In genomic region chr6:1502041-1502440, GRCh38 we compare ENCODE assay signal across 31 cellular contexts.
DNase-seq lines count a peak whose midpoint lies in the region; ATAC-seq and TF ChIP-seq lines count a peak whose summit lies in the region.
"Had no signal": no experiment of that assay in that cellular context is flagged by ENCODE, and none has a peak within 500 bp of the region (broad histone marks: within the 10 kb centered on the region; RNA-seq: fewer than 3 reads in every experiment).

No MANE protein-coding gene starts in this region.

- H3K27me3 ChIP-seq in MM.1S (replicated peaks; ENCODE audit: insufficient read depth, low read length): no peaks in the 10 kb centered on the region
- H3K27me3 ChIP-seq: cardiac muscle cell, pancreas, upper lobe of right lung had no signal

- H3K4me2 ChIP-seq in MM.1S (ENCODE audit: low read depth, low read length): no peak overlapping the region

- H3K9me2 ChIP-seq in MM.1S (replicated peaks; ENCODE audit: insufficient read depth, low read length): no peaks in the 10 kb centered on the region

- H3F3A ChIP-seq in MM.1S (ENCODE audit: insufficient read depth, low read length): no peaks in the 10 kb centered on the region

- no peaks in the 10 kb centered on the region for H4K20me1 ChIP-seq in MM.1S (ENCODE audit: insufficient read depth, low read length)

- no peak overlapping the region for H3K9ac ChIP-seq in MM.1S (ENCODE audit: low read length)

- TF ChIP-seq CTCF in foreskin fibroblast (IDR thresholded peaks at IDR 0.05; ENCODE audit: low read depth, low read length) (no peak), coronary artery (IDR thresholded peaks at IDR 0.05) (no peak), MM.1S (IDR thresholded peaks at IDR 0.05; ENCODE audit: low read length) (no peak)

- no peak overlapping the region for H2AFZ ChIP-seq in MM.1S (ENCODE audit: low read length)

- DNase-seq in G401 (ENCODE audit: low spot score): peak; percentile 41
- DNase-seq in NCI-H82 treated with DMSO at 0.1 percent for 48 hours (lab: John Stamatoyannopoulos, UW; ENCODE audit: unreplicated experiment): peak; percentile 72
- DNase-seq in foreskin fibroblast: peak; percentile 62 to 74
- no peak for DNase-seq in coronary artery (ENCODE audit: low spot score)
- DNase-seq in MM.1S: no peak
- DNase-seq: activated CD8-positive, alpha-beta T cell treated with anti-CD3 and anti-CD28 coated beads, Interleukin-2, amount 10 ng/mL, durations not matched to agents 7 days and 5 days; activated T-cell treated with anti-CD3 and anti-CD28 coated beads for 4 hours; AML-193; anterior cingulate cortex; CD4-positive, alpha-beta T cell; cortex of kidney; DMS153; H9; kidney glomerular epithelial cell; NCI-H1092 treated with DMSO at 0.1 percent for 48 hours; NCI-H2029; nephron progenitor cell; pancreas; PC-3; stimulated activated CD4-positive, alpha-beta T cell treated with anti-CD3 and anti-CD28 coated beads, Interleukin-4, amount 100 ng/mL, for 24 hours; substantia nigra; T-helper 2 cell; upper lobe of right lung had no signal

- H3K4me3 ChIP-seq in foreskin fibroblast (ENCODE audit: low read depth in 1 of 2, low read length in 2 of 2): no peak overlapping the region
- H3K4me3 ChIP-seq in coronary artery: no peak overlapping the region
- H3K4me3 ChIP-seq in MM.1S (ENCODE audit: low read length): no peak overlapping the region
- H3K4me3 ChIP-seq: cardiac muscle cell, lung, pancreas, upper lobe of right lung had no signal

- no peaks in the 10 kb centered on the region for H3K9me3 ChIP-seq in MM.1S (replicated peaks; ENCODE audit: insufficient read depth, low read length)
- H3K9me3 ChIP-seq: pancreas, upper lobe of right lung had no signal

- H3K27ac ChIP-seq in coronary artery (no peak overlapping the region), MM.1S (ENCODE audit: low read length) (no peak overlapping the region)
- H3K27ac ChIP-seq: cardiac muscle cell, pancreas, upper lobe of right lung had no signal

- no peaks in the 10 kb centered on the region for H3K79me2 ChIP-seq in MM.1S (ENCODE audit: low read length)

- in situ Hi-C loops in G401 (cut with HindIII; ENCODE audit: low sequenced_read_pairs): no loop called here

- no peaks in the 10 kb centered on the region for H3K4me1 ChIP-seq in MM.1S (ENCODE audit: low read length)
- H3K4me1 ChIP-seq: pancreas, upper lobe of right lung had no signal

- H3K36me3 ChIP-seq in MM.1S (replicated peaks; ENCODE audit: insufficient read depth, low read length): no peaks in the 10 kb centered on the region
- H3K36me3 ChIP-seq: cardiac muscle cell, pancreas, upper lobe of right lung had no signal

- no peak for ATAC-seq in HG02623 (IDR thresholded peaks at IDR 0.05; ENCODE audit: unreplicated experiment)
- no peak for ATAC-seq in GM19395 (IDR thresholded peaks at IDR 0.05; ENCODE audit: unreplicated experiment)
- ATAC-seq: activated CD8-positive, alpha-beta T cell treated with anti-CD3 and anti-CD28 coated beads, Interleukin-2, amount 10 ng/mL, durations not matched to agents 7 days and 5 days; activated naive CD4-positive, alpha-beta T cell treated with anti-CD3 and anti-CD28 coated beads, Interleukin-2, amount 50 U/mL, for 72 hours; pancreas; PC-3; sciatic nerve; SK-N-SH treated with all-trans-retinoic acid at 6 μM for 48 hours; stimulated activated effector memory CD8-positive, alpha-beta T cell treated with anti-CD3 and anti-CD28 coated beads, Interleukin-12 subunit alpha, Interleukin-12 subunit beta, amount 100 ng/mL, for 72 hours; upper lobe of right lung had no signal

Comparison
In these comparisons a context has a peak if more than half of its experiments do, and no peak if none do; other contexts are left out.
1. DNase-seq: peak in G401 (single experiment), NCI-H82 treated with DMSO at 0.1 percent for 48 hours (single experiment) and foreskin fibroblast (2 of 2); none in coronary artery (single experiment) and MM.1S (single experiment).